ENCODE assay signal across 15 cellular contexts in the genomic region with DNA sequence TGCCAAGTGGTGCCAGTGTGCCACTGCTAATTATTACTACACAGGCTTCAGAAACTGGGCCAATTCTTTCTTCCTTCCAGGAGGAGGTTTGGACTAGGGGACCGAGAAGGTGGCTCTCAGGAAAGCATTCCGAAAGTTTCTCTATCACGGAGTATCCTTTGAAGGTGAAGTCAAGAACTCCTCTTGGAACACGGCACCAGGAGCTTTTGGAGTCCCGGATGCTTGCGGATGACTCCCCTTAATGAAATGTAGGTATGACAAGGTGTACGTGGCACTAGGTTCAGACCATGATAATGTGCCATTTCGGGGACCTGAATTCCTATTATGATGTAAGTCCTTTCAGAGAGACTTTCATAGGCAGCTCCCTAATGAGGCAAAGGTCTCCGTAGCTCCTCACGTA.
A peak's percentile ranks its signal among the peaks of the same experiment; 100 is the strongest.
DNase-seq lines count a peak whose midpoint lies in the region; TF ChIP-seq lines count a peak whose summit lies in the region.
"Had no signal": no experiment of that assay in that cellular context is flagged by ENCODE, and none has a peak within 500 bp of the region (broad histone marks: within the 10 kb centered on the region; RNA-seq: fewer than 3 reads in every experiment).

No MANE protein-coding gene starts in this region.

- peak overlapping the region; percentile 22; the same call in 1 of the 2 replicates for H3K27ac Mint-ChIP-seq in HFFc6

- H3K27me3 ChIP-seq in AG04450 (ENCODE audit: control insufficient read depth, insufficient read depth, low read length) (no peaks in the 10 kb centered on the region), osteoblast (ENCODE audit: insufficient read depth, low read length) (no peaks in the 10 kb centered on the region), sigmoid colon (no peaks in the 10 kb centered on the region)
- H3K27me3 ChIP-seq: BLaER1 had no signal

- no peaks in the 10 kb centered on the region for H3K79me2 ChIP-seq in osteoblast (ENCODE audit: insufficient read depth, low read length)

- no peak for DNase-seq in AG04450 (ENCODE audit: low read depth, low spot score)
- no peak for DNase-seq in HFFc6
- DNase-seq in epithelial cell of prostate (ENCODE audit: low read depth, low spot score), result no peak
- DNase-seq in osteoblast (ENCODE audit: insufficient read length, low spot score, missing footprints), result no peak
- no peak for DNase-seq in NCI-H146 treated with DMSO at 0.1 percent for 48 hours (lab: John Stamatoyannopoulos, UW; ENCODE audit: unreplicated experiment)
- DNase-seq in GDM1 (lab: John Stamatoyannopoulos, UW), result no peak
- DNase-seq in cerebellum (ENCODE audit: low spot score), result no peak
- DNase-seq in sigmoid colon, result no peak
- DNase-seq: AML-193; Caco-2; CD8-positive, alpha-beta memory T cell; DND-41; GF-D8 had no signal

- H3K27ac ChIP-seq in AG04450 (ENCODE audit: low read depth, low read length) (peak overlapping the region; percentile 92), epithelial cell of prostate (peak overlapping the region; percentile 77), osteoblast (ENCODE audit: low read depth, low read length) (peak overlapping the region; percentile 80), sigmoid colon (no peak overlapping the region)
- H3K27ac ChIP-seq: BLaER1 had no signal

- H2AFZ ChIP-seq in osteoblast (ENCODE audit: low read length), result no peak overlapping the region

- peaks cover 55% of the 10 kb centered on the region for H3K4me1 Mint-ChIP-seq in HFFc6 (ENCODE audit: low read depth)
- H3K4me1 Mint-ChIP-seq: CD8-positive, alpha-beta memory T cell had no signal

- H3K27me3 Mint-ChIP-seq in HFFc6 (ENCODE audit: insufficient read depth), result peaks cover 5% of the 10 kb centered on the region; the same call in 1 of the 2 replicates
- H3K27me3 Mint-ChIP-seq: CD8-positive, alpha-beta memory T cell had no signal

- H3K4me3 Mint-ChIP-seq in HFFc6, result no peak overlapping the region
- H3K4me3 Mint-ChIP-seq: CD8-positive, alpha-beta memory T cell had no signal

- no peaks in the 10 kb centered on the region for H3K9me3 ChIP-seq in AG04450 (ENCODE audit: control insufficient read depth, insufficient read depth, low read length)
- no peaks in the 10 kb centered on the region for H3K9me3 ChIP-seq in osteoblast (ENCODE audit: low read depth, low read length)
- no peaks in the 10 kb centered on the region for H3K9me3 ChIP-seq in sigmoid colon
- H3K9me3 ChIP-seq: A549, BLaER1, Caco-2 had no signal

- CTCF ChIA-PET in AG04450 (lab: Charles Lee), result interaction anchor here (1.9 kb wide), 1 partner anchor 13 kb away, joined by 8 read pairs; no protein-coding TSS in a partner anchor

- no peaks in the 10 kb centered on the region for H3K36me3 ChIP-seq in osteoblast (ENCODE audit: insufficient read depth, low read length)
- H3K36me3 ChIP-seq in sigmoid colon, result no peaks in the 10 kb centered on the region
- H3K36me3 ChIP-seq: BLaER1 had no signal

- no peak overlapping the region for H3K4me3 ChIP-seq in AG04450 (ENCODE audit: low read depth, low read length)
- H3K4me3 ChIP-seq in osteoblast (ENCODE audit: insufficient read depth, low read length), result no peak overlapping the region
- H3K4me3 ChIP-seq in sigmoid colon, result no peak overlapping the region
- H3K4me3 ChIP-seq: A549, BLaER1 had no signal

- peaks cover 35% of the 10 kb centered on the region for H3K4me1 ChIP-seq in osteoblast (ENCODE audit: insufficient read depth, low read length)
- H3K4me1 ChIP-seq in sigmoid colon, result no peaks in the 10 kb centered on the region
- H3K4me1 ChIP-seq: A549, BLaER1, Caco-2 had no signal

- POLR2A ChIA-PET in AG04450 (lab: Yijun Ruan, JAX), result interaction anchor here (0.6 to 1.8 kb wide), 3 partner anchors 16 to 86 kb away, joined by 3 to 12 read pairs (median 6); no protein-coding TSS in a partner anchor

- no peak for TF ChIP-seq EP300 in sigmoid colon (IDR thresholded peaks at IDR 0.05)

- 97% methylated on average over 10 of the region's 10 CpGs for WGBS in sigmoid colon, 2 donors

- H4K20me1 ChIP-seq in osteoblast (ENCODE audit: insufficient read depth, low read length), result no peaks in the 10 kb centered on the region
- H4K20me1 ChIP-seq: BLaER1 had no signal

- no peak overlapping the region for H3K4me2 ChIP-seq in osteoblast (ENCODE audit: insufficient read depth, low read length)
- H3K4me2 ChIP-seq: A549, BLaER1 had no signal

- H3K36me3 Mint-ChIP-seq in HFFc6 (ENCODE audit: low read depth), result peaks cover 9% of the 10 kb centered on the region

- intact Hi-C loops in sigmoid colon (cut with DNase I), result no loop called here

- no peak for TF ChIP-seq CTCF in AG04450 (IDR thresholded peaks at IDR 0.05; ENCODE audit: low read depth, low read length)
- no peak for TF ChIP-seq CTCF in HFFc6 (IDR thresholded peaks at IDR 0.05)
- no peak for TF ChIP-seq CTCF in osteoblast (IDR thresholded peaks at IDR 0.05; ENCODE audit: extremely low read depth, low read depth, low read length)
- no peak for TF ChIP-seq CTCF in sigmoid colon (IDR thresholded peaks at IDR 0.05)

- no peaks in the 10 kb centered on the region for H3K9me3 Mint-ChIP-seq in HFFc6
- H3K9me3 Mint-ChIP-seq: CD8-positive, alpha-beta memory T cell had no signal

- TF ChIP-seq POLR2A in sigmoid colon (IDR thresholded peaks at IDR 0.05), result no peak

Comparison
In these comparisons a context has a peak if more than half of its experiments do, and no peak if none do; other contexts are left out.
1. H3K27ac ChIP-seq: peak in AG04450 (single experiment), epithelial cell of prostate (single experiment) and osteoblast (single experiment); none in sigmoid colon (0 of 4).